9 cellular contexts compared by ENCODE assay signal in the genomic region with DNA sequence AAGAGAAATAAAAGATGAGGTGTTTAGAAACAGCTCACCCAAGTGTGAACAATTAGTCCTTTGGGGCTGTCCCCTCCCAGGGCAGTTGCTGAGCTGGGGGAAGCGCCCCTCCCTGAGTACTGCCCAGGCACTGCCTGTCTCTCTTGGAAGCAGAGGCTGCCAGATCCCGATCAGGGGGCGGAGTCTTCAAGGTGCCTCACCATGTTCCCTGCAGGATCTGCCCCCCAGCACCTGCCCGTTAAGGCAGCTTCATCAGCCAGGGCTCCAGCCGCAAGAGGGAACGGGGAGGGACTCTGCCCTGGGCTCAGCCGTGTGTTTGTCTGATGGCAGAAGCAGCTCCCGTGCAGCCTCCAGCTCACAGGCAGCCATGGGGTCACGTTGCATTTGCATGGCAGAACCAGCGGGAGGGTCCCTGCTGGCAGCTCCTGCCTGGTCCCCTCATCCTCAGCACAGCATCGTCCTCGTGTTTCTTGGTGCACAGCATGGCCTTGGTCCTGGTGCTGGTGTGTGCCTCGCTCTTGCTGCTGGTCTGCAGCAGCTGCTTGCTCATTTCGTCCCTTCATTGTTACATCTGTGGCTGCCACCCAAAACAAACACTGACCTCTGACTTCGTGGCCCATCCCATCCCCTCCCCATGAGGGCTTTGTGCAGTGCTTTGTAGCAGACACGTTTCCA. TPM values are rescaled to one million over a fixed set of nuclear protein-coding genes. Genes with fewer than 3 reads are reported as not detected.
DNase-seq lines count a peak whose midpoint lies in the region; ATAC-seq and TF ChIP-seq lines count a peak whose summit lies in the region.
"Had no signal": no experiment of that assay in that cellular context is flagged by ENCODE, and none has a peak within 500 bp of the region (broad histone marks: within the 10 kb centered on the region; RNA-seq: fewer than 3 reads in every experiment).

No MANE protein-coding gene starts in this region.

- H3K4me1 ChIP-seq in SJCRH30: no peaks in the 10 kb centered on the region
- H3K4me1 ChIP-seq in uterus: no peaks in the 10 kb centered on the region

- ATAC-seq in HG02798 (IDR thresholded peaks at IDR 0.05; ENCODE audit: poor library complexity, unreplicated experiment): no peak

- H3K27me3 ChIP-seq in SJCRH30 (no peaks in the 10 kb centered on the region), layer of hippocampus (ENCODE audit: control insufficient read depth, insufficient read depth, low read length) (no peaks in the 10 kb centered on the region), uterus (no peaks in the 10 kb centered on the region)

- no peak overlapping the region for H3K4me3 ChIP-seq in SJCRH30
- H3K4me3 ChIP-seq in uterus: no peak overlapping the region

- TF ChIP-seq CTCF in CD14-positive monocyte (IDR thresholded peaks at IDR 0.05): no peak
- no peak for TF ChIP-seq CTCF in uterus (IDR thresholded peaks at IDR 0.05)

- intact Hi-C loops in CD14-positive monocyte (cut with micrococcal nuclease): no loop called here
- intact Hi-C loops in uterus (cut with DNase I; ENCODE audit: low total_unique reads): no loop called here

- peaks cover 29% of the 10 kb centered on the region for H3K27me3 Mint-ChIP-seq in T-helper 2 cell treated with Interferon-gamma antibody and Interleukin-4, amounts not matched to agents 5 μg/mL and 100 μg/mL, for 36 hours (ENCODE audit: low read depth)
- H3K27me3 Mint-ChIP-seq in CD14-positive monocyte (ENCODE audit: low read depth in 3 of 3): peaks cover 27 to 36% (median 33%) of the 10 kb centered on the region in 3 donors

- H3K36me3 ChIP-seq in SJCRH30 (no peaks in the 10 kb centered on the region), uterus (no peaks in the 10 kb centered on the region)

- no peak for TF ChIP-seq POLR2A in uterus (IDR thresholded peaks at IDR 0.05)

- H3K27ac ChIP-seq in SJCRH30 (no peak overlapping the region), layer of hippocampus (ENCODE audit: low read depth, low read length) (peak overlapping the region; percentile 96), uterus (no peak overlapping the region)

- H3K4me3 Mint-ChIP-seq in T-helper 2 cell treated with Interferon-gamma antibody and Interleukin-4, amounts not matched to agents 5 μg/mL and 100 μg/mL, for 36 hours: no peak overlapping the region
- H3K4me3 Mint-ChIP-seq in CD14-positive monocyte: peak overlapping the region in 1 of 2 donors; percentile 67

- no peaks in the 10 kb centered on the region for H3K36me3 Mint-ChIP-seq in T-helper 2 cell treated with Interferon-gamma antibody and Interleukin-4, amounts not matched to agents 5 μg/mL and 100 μg/mL, for 36 hours (ENCODE audit: low read depth)
- no peaks in the 10 kb centered on the region for H3K36me3 Mint-ChIP-seq in CD14-positive monocyte

- H3K27ac Mint-ChIP-seq in T-helper 2 cell treated with Interferon-gamma antibody and Interleukin-4, amounts not matched to agents 5 μg/mL and 100 μg/mL, for 36 hours: no peak overlapping the region
- no peak overlapping the region for H3K27ac Mint-ChIP-seq in CD14-positive monocyte

- peaks cover 9% of the 10 kb centered on the region for H3K9me3 Mint-ChIP-seq in T-helper 2 cell treated with Interferon-gamma antibody and Interleukin-4, amounts not matched to agents 5 μg/mL and 100 μg/mL, for 36 hours
- peaks cover 0 to 11% (median 6%) of the 10 kb centered on the region in 7 donors for H3K9me3 Mint-ChIP-seq in CD14-positive monocyte

- H3K9me3 ChIP-seq in SJCRH30 (replicated peaks) (no peaks in the 10 kb centered on the region), uterus (no peaks in the 10 kb centered on the region)

- peaks cover 3% of the 10 kb centered on the region for H3K4me1 Mint-ChIP-seq in T-helper 2 cell treated with Interferon-gamma antibody and Interleukin-4, amounts not matched to agents 5 μg/mL and 100 μg/mL, for 36 hours (ENCODE audit: low read depth)
- no peaks in the 10 kb centered on the region for H3K4me1 Mint-ChIP-seq in CD14-positive monocyte

- DNase-seq in Ammon's horn (ENCODE audit: low spot score): peak; percentile 90
- peak; percentile 13 for DNase-seq in DMS79 treated with DMSO at 0.1 percent for 48 hours (lab: John Stamatoyannopoulos, UW)
- peak; percentile 12 to 14 for DNase-seq in SJCRH30
- no peak for DNase-seq in T-helper 2 cell treated with Interferon-gamma antibody and Interleukin-4, amounts not matched to agents 5 μg/mL and 100 μg/mL, for 36 hours (ENCODE audit: low spot score)
- DNase-seq in CD14-positive monocyte (ENCODE audit: low spot score): no peak
- DNase-seq in uterus: no peak
- DNase-seq: NCI-H1048 had no signal

RNA-seq across cellular contexts. Expression of a gene that starts 10.7 kb away (rescaled TPM):
- total RNA-seq in SJCRH30 (2014; rRNA removed; shearing (Covaris generic)): not detected in 2 replicates
- polyA plus RNA-seq in CD14-positive monocyte: not detected
- 1 to 10 TPM in 2 of 4 donors, not detected in 2; 1.5 to 5.0 TPM for total RNA-seq in uterus

Comparison
In these comparisons a context has a peak if more than half of its experiments do, and no peak if none do; other contexts are left out.
1. DNase-seq: peak in Ammon's horn (single experiment), DMS79 treated with DMSO at 0.1 percent for 48 hours (single experiment) and SJCRH30 (2 of 2); none in T-helper 2 cell treated with Interferon-gamma antibody and Interleukin-4, amounts not matched to agents 5 μg/mL and 100 μg/mL, for 36 hours (single experiment), CD14-positive monocyte (single experiment) and uterus (0 of 2).